Comparison of ENCODE assay signal across 8 cellular contexts in the genomic region with DNA sequence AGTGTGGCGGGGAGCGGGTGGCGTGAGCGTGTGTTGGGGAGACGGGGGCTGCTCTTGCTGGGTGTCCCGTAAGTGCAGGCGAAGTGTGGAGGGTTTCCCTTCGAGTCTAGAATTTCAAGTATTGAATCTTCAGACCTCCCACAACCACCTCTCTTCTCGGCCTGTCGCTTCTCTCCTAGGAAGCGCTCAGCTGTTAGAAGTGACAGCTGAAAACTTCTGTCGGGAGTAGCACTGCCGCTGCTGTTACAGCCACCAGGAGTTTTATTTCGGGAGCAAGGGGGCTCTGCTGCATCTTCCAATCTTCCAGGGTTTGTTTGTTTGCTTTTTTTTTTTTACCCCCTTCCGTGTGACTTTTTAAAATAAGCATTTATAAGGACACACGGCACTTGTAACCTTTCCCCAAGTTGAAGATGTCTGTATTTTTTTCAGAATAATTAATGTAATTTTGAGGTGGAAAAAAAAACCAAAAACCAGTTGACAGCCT. TPM values are rescaled to one million over a fixed set of nuclear protein-coding genes. Genes with fewer than 3 reads are reported as not detected.
DNase-seq lines count a peak whose midpoint lies in the region; ATAC-seq and TF ChIP-seq lines count a peak whose summit lies in the region.

No MANE protein-coding gene starts in this region.

- no peak for TF ChIP-seq CTCF in sigmoid colon (IDR thresholded peaks at IDR 0.05)

- H2AFZ ChIP-seq in Karpas-422 (ENCODE audit: low read length), result peak overlapping the region; percentile 86; the same call in 1 of the 2 replicates

- intact Hi-C loops in right cardiac atrium (cut with DNase I), result no loop called here
- intact Hi-C loops in sigmoid colon (cut with DNase I), result no loop called here
- intact Hi-C loops in posterior vena cava (cut with DNase I), result no loop called here

- ATAC-seq in activated naive CD4-positive, alpha-beta T cell treated with anti-CD3 and anti-CD28 coated beads, Interleukin-2, amount 50 U/mL, for 72 hours, result peak in 1 of 2 donors; percentile 4
- peak in 1 of 2 donors; percentile 3 for ATAC-seq in right cardiac atrium

- peaks cover 20 to 22% of the 10 kb centered on the region in 2 donors for H3K36me3 Mint-ChIP-seq in activated naive CD4-positive, alpha-beta T cell treated with anti-CD3 and anti-CD28 coated beads, Interleukin-2, amount 50 U/mL, for 72 hours

- H3K4me1 ChIP-seq in Karpas-422 (ENCODE audit: low read length), result peaks cover 21% of the 10 kb centered on the region
- H3K4me1 ChIP-seq in right cardiac atrium (ENCODE audit: control insufficient read depth, insufficient read depth, low read length), result no peaks in the 10 kb centered on the region
- peaks cover 0 to 39% (median 33%) of the 10 kb centered on the region in 4 donors for H3K4me1 ChIP-seq in sigmoid colon

- H3K27ac ChIP-seq in Karpas-422 (ENCODE audit: low read length) (peak overlapping the region; percentile 74; the same call in 1 of the 2 replicates), right cardiac atrium (ENCODE audit: low read length) (peak overlapping the region; percentile 86), sigmoid colon (peak overlapping the region; percentile 89 to 97 (median 90))

- H3K27me3 ChIP-seq in Karpas-422 (ENCODE audit: low read length) (no peaks in the 10 kb centered on the region), right cardiac atrium (ENCODE audit: control insufficient read depth, insufficient read depth) (no peaks in the 10 kb centered on the region), sigmoid colon (no peaks in the 10 kb centered on the region)

- H3K9me3 ChIP-seq in Karpas-422 (ENCODE audit: low read length), result no peaks in the 10 kb centered on the region
- no peaks in the 10 kb centered on the region for H3K9me3 ChIP-seq in right cardiac atrium (ENCODE audit: control insufficient read depth, low read length)
- no peaks in the 10 kb centered on the region for H3K9me3 ChIP-seq in sigmoid colon

- H3K79me2 ChIP-seq in Karpas-422 (ENCODE audit: low read length), result peaks cover 76% of the 10 kb centered on the region

- H3K9ac ChIP-seq in Karpas-422 (ENCODE audit: low read length), result peak overlapping the region; percentile 94

- peaks cover 14% of the 10 kb centered on the region; the same call in 1 of the 2 replicates for H4K20me1 ChIP-seq in Karpas-422 (ENCODE audit: insufficient read depth, low read depth, low read length)

- no peak for TF ChIP-seq EP300 in sigmoid colon (IDR thresholded peaks at IDR 0.05)

- no peaks in the 10 kb centered on the region for H3K36me3 ChIP-seq in Karpas-422 (ENCODE audit: insufficient read depth, low read length)
- H3K36me3 ChIP-seq in sigmoid colon, result no peaks in the 10 kb centered on the region

- whole genome bisulfite sequencing in right cardiac atrium, result under 1% methylated on average over 16 of the region's 16 CpGs
- WGBS in sigmoid colon, 2 donors, result 0 to 1% methylated on average over 16 of the region's 16 CpGs

- H3K9me2 ChIP-seq in Karpas-422 (replicated peaks; ENCODE audit: insufficient read depth, low read length), result no peaks in the 10 kb centered on the region

- peak overlapping the region; percentile 89 for H3K4me2 ChIP-seq in Karpas-422 (ENCODE audit: low read depth, low read length, poor library complexity, severe bottlenecking)

- H3K4me3 ChIP-seq in Karpas-422 (ENCODE audit: low read length), result peak overlapping the region; percentile 85
- peak overlapping the region; percentile 92 for H3K4me3 ChIP-seq in right cardiac atrium (ENCODE audit: low read length)
- H3K4me3 ChIP-seq in sigmoid colon, result peak overlapping the region; percentile 76 to 98 (median 94)

- no peak for TF ChIP-seq POLR2A in sigmoid colon (IDR thresholded peaks at IDR 0.05)

- DNase-seq in A172 (ENCODE audit: low spot score) (peak; percentile 29), ELF-1 (ENCODE audit: low read depth, low spot score) (peak; percentile 43), Karpas-422 (peak; percentile 75), right cardiac atrium (no peak), sigmoid colon (no peak), KG1 (lab: John Stamatoyannopoulos, UW) (no peak), posterior vena cava (ENCODE audit: low spot score) (no peak)
- no peak for DNase-seq in activated naive CD4-positive, alpha-beta T cell treated with anti-CD3 and anti-CD28 coated beads, Interleukin-2, amount 50 U/mL, for 72 hours (ENCODE audit: low spot score in 2 of 2)

- peak overlapping the region; percentile 96 to 100 for H3K27ac Mint-ChIP-seq in activated naive CD4-positive, alpha-beta T cell treated with anti-CD3 and anti-CD28 coated beads, Interleukin-2, amount 50 U/mL, for 72 hours

- no peaks in the 10 kb centered on the region for H3K9me3 Mint-ChIP-seq in activated naive CD4-positive, alpha-beta T cell treated with anti-CD3 and anti-CD28 coated beads, Interleukin-2, amount 50 U/mL, for 72 hours

RNA-seq across cellular contexts. Expression of a gene that starts 0.7 kb away (rescaled TPM):
- 29.1 and 32.7 TPM in 2 replicates for total RNA-seq in A172 (2014; rRNA removed; shearing (Covaris generic))
- total RNA-seq in Karpas-422 (2014; rRNA removed; shearing (Covaris generic); ENCODE audit: low replicate concordance), result 22.0 and 22.8 TPM in 2 replicates
- 10 to 100 TPM; 66.9 to 71.5 TPM for total RNA-seq in activated naive CD4-positive, alpha-beta T cell treated with anti-CD3 and anti-CD28 coated beads, Interleukin-2, amount 50 U/mL, for 72 hours
- total RNA-seq in right cardiac atrium (10 to 100 TPM; 21.9 to 31.3 (median 28.0) TPM), sigmoid colon (10 to 100 TPM; 28.9 to 63.0 (median 45.7) TPM), posterior vena cava (10 to 100 TPM; 31.7 to 41.0 TPM)
- polyA plus RNA-seq in right cardiac atrium (7.8 TPM), sigmoid colon (10 to 100 TPM in 1 of 3 donors, 1 to 10 TPM in 2; 8.1 to 13.3 (median 9.0) TPM)

RNA-seq across cellular contexts. Expression of a gene that starts 0.9 kb away (rescaled TPM):
- 9.9 and 19.2 TPM in 2 replicates for total RNA-seq in A172 (2014; rRNA removed; shearing (Covaris generic))
- total RNA-seq in Karpas-422 (2014; rRNA removed; shearing (Covaris generic); ENCODE audit: low replicate concordance), result 3.1 and 7.3 TPM in 2 replicates
- 10 to 100 TPM; 13.8 to 27.6 TPM for total RNA-seq in activated naive CD4-positive, alpha-beta T cell treated with anti-CD3 and anti-CD28 coated beads, Interleukin-2, amount 50 U/mL, for 72 hours
- total RNA-seq in right cardiac atrium (1 to 10 TPM; 7.1 to 8.5 (median 8.3) TPM), sigmoid colon (10 to 100 TPM; 13.8 to 23.2 (median 14.6) TPM), posterior vena cava (1 to 10 TPM; 3.9 to 7.8 TPM)
- polyA plus RNA-seq in right cardiac atrium (5.1 TPM), sigmoid colon (1 to 10 TPM; 3.9 to 5.9 (median 5.4) TPM)

Comparison
In these comparisons a context has a peak if more than half of its experiments do, and no peak if none do; other contexts are left out.
1. DNase-seq: peak in A172 (single experiment), ELF-1 (single experiment) and Karpas-422 (single experiment); none in activated naive CD4-positive, alpha-beta T cell treated with anti-CD3 and anti-CD28 coated beads, Interleukin-2, amount 50 U/mL, for 72 hours (0 of 2), right cardiac atrium (0 of 3), sigmoid colon (single experiment), KG1 (single experiment) and posterior vena cava (single experiment).
2. Peak in every context shown above with its lines, with median percentiles within 50 percentile points of each other: H3K27ac ChIP-seq and H3K4me3 ChIP-seq.